11 cellular contexts compared by ENCODE assay signal in genomic region chr6:36701401-36701991, GRCh38. TPM values are rescaled to one million over a fixed set of nuclear protein-coding genes. Genes with fewer than 3 reads are reported as not detected.
DNase-seq lines count a peak whose midpoint lies in the region; ATAC-seq and TF ChIP-seq lines count a peak whose summit lies in the region.
"Had no signal": no experiment of that assay in that cellular context is flagged by ENCODE, and none has a peak within 500 bp of the region (broad histone marks: within the 10 kb centered on the region; RNA-seq: fewer than 3 reads in every experiment).

No MANE protein-coding gene starts in this region.

- no peak for TF ChIP-seq CTCF in WTC11 (IDR thresholded peaks at IDR 0.05)

- ATAC-seq in WTC11 (peak; percentile 87), naive B cell (ENCODE audit: low read depth in 2 of 2) (peak in 1 of 2 donors; percentile 68), HG03354 (IDR thresholded peaks at IDR 0.05; ENCODE audit: poor library complexity, severe bottlenecking, unreplicated experiment) (no peak)

- H3K27ac Mint-ChIP-seq in WTC11 (no peak overlapping the region), naive B cell (peak overlapping the region in 4 of 6 donors; percentile 36 to 91 (median 76))

- H3K9me3 Mint-ChIP-seq in WTC11 = no peaks in the 10 kb centered on the region
- no peaks in the 10 kb centered on the region for H3K9me3 Mint-ChIP-seq in naive B cell

- no peaks in the 10 kb centered on the region for H3K36me3 Mint-ChIP-seq in WTC11
- peaks cover 0 to 4% of the 10 kb centered on the region in 2 donors for H3K36me3 Mint-ChIP-seq in naive B cell

- no peaks in the 10 kb centered on the region for H3K27me3 Mint-ChIP-seq in WTC11 (ENCODE audit: low read depth)
- peaks cover 0 to 7% (median 0%) of the 10 kb centered on the region in 3 donors for H3K27me3 Mint-ChIP-seq in naive B cell

- H3K4me3 Mint-ChIP-seq in WTC11 = no peak overlapping the region
- no peak overlapping the region for H3K4me3 Mint-ChIP-seq in naive B cell

- H3K4me1 Mint-ChIP-seq in WTC11 (no peaks in the 10 kb centered on the region), naive B cell (peaks cover 32 to 56% (median 39%) of the 10 kb centered on the region in 3 donors)

- peak; percentile 22 for DNase-seq in NCI-H146 (lab: John Stamatoyannopoulos, UW)
- DNase-seq in NCI-H146 treated with DMSO at 0.1 percent for 48 hours (lab: John Stamatoyannopoulos, UW; ENCODE audit: unreplicated experiment) = no peak
- DNase-seq in HT-29 (ENCODE audit: low spot score) = peak; percentile 43
- no peak for DNase-seq in WTC11 (ENCODE audit: low spot score)
- DNase-seq in naive B cell = no peak
- no peak for DNase-seq in NCI-H446 (lab: John Stamatoyannopoulos, UW)
- no peak for DNase-seq in OCI-M2 (lab: John Stamatoyannopoulos, UW; ENCODE audit: unreplicated experiment)
- DNase-seq: effector CD8-positive, alpha-beta T cell; NCI-H2227 treated with DMSO at 0.1 percent for 48 hours; upper lobe of left lung had no signal

- POLR2A ChIA-PET in WTC11 (lab: Charles Lee) = no interaction called here

- CTCF ChIA-PET in WTC11 (lab: Charles Lee) = no interaction called here

TF ChIP-seq in WTC11, 78 proteins besides CTCF, POLR2A, EP300 and RAD21:
- TF ChIP-seq ZNF219 (CRISPR knock-in tag; IDR thresholded peaks at IDR 0.05; ENCODE audit: borderline replicate concordance) = no peak
- TF ChIP-seq TEAD4 (CRISPR knock-in tag; IDR thresholded peaks at IDR 0.05) = no peak
- TF ChIP-seq FOXJ3 (CRISPR knock-in tag; IDR thresholded peaks at IDR 0.05; ENCODE audit: borderline replicate concordance) = no peak
- no peak for TF ChIP-seq CREM (CRISPR knock-in tag; IDR thresholded peaks at IDR 0.05)
- TF ChIP-seq CREB1 (CRISPR knock-in tag; IDR thresholded peaks at IDR 0.05) = no peak
- TF ChIP-seq ZNF425 (CRISPR knock-in tag; conservative IDR thresholded peaks at IDR 0.05) = no peak
- TF ChIP-seq NFATC4 (CRISPR knock-in tag; IDR thresholded peaks at IDR 0.05) = no peak
- TF ChIP-seq MAX (CRISPR knock-in tag; IDR thresholded peaks at IDR 0.05) = no peak
- TF ChIP-seq ZNF396 (CRISPR knock-in tag; IDR thresholded peaks at IDR 0.05; ENCODE audit: borderline replicate concordance) = no peak
- TF ChIP-seq ATF2 (CRISPR knock-in tag; IDR thresholded peaks at IDR 0.05; ENCODE audit: borderline replicate concordance, low read depth) = no peak
- no peak for TF ChIP-seq SMAD3 (CRISPR knock-in tag; IDR thresholded peaks at IDR 0.05; ENCODE audit: borderline replicate concordance)
- no peak for TF ChIP-seq USF2 (CRISPR knock-in tag; IDR thresholded peaks at IDR 0.05)
- no peak for TF ChIP-seq ESRRA (CRISPR knock-in tag; IDR thresholded peaks at IDR 0.05; ENCODE audit: borderline replicate concordance)
- no peak for TF ChIP-seq ZNF232 (CRISPR knock-in tag; IDR thresholded peaks at IDR 0.05)
- TF ChIP-seq PRDM15 (CRISPR knock-in tag; IDR thresholded peaks at IDR 0.05) = no peak
TF ChIP-seq in WTC11: peak in this region for 0.

RNA-seq across cellular contexts. Expression of gene RAB44, which starts 3.9 kb away (rescaled TPM):
- not detected in 2 replicates for total RNA-seq in HT-29 (2014; rRNA removed; shearing (Covaris generic))
- total RNA-seq in WTC11 (2021) = 0.07 to 0.11 TPM in 2 of 3 replicates, not detected in the other
- not detected for polyA plus RNA-seq in naive B cell (ENCODE audit: low read depth in 6 of 6)

RNA-seq across cellular contexts. Expression of gene CDKN1A, which starts 23.0 kb away (rescaled TPM):
- 63.8 and 67.4 TPM in 2 replicates for total RNA-seq in HT-29 (2014; rRNA removed; shearing (Covaris generic))
- total RNA-seq in WTC11 (2021) = 35.9 to 75.1 TPM (median 38.1 TPM) in 3 replicates
- polyA plus RNA-seq in naive B cell (ENCODE audit: low read depth in 6 of 6) = 10 to 100 TPM; 22.9 to 89.9 (median 48.2) TPM

Comparison
In these comparisons a context has a peak if more than half of its experiments do, and no peak if none do; other contexts are left out.
1. DNase-seq: peak in NCI-H146 (single experiment) and HT-29 (single experiment); none in NCI-H146 treated with DMSO at 0.1 percent for 48 hours (single experiment), WTC11 (single experiment), naive B cell (single experiment), NCI-H446 (0 of 2) and OCI-M2 (single experiment).